12 cellular contexts compared by ENCODE assay signal in the genomic region with DNA sequence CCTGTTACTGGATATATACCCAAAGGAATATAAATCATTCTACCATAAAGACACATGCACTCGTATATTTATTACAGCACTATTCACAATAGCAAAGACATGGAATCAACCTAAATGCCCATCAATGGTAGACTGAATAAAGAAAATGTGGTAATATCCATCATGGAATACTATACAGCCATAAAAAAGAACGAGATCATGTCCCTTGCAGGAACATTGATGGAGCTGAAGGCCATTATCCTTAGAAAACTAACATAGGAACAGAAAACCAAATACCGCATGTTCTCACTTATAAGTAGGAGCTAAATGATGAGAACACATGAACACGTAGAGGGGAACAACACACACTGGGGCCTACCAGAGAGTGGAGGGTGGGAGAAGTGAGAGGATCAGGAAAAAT. TPM values are rescaled to one million over a fixed set of nuclear protein-coding genes. Genes with fewer than 3 reads are reported as not detected.
A peak's percentile ranks its signal among the peaks of the same experiment; 100 is the strongest.
DNase-seq lines count a peak whose midpoint lies in the region; ATAC-seq, FAIRE-seq and TF ChIP-seq lines count a peak whose summit lies in the region.
"Not testable (repeated sequence)": the region's sequence is repeated elsewhere in the genome, so short reads cannot be mapped to it uniquely, and the experiment has no call there.
"Had no signal": no experiment of that assay in that cellular context is flagged by ENCODE, and none has a peak within 500 bp of the region (broad histone marks: within the 10 kb centered on the region; RNA-seq: fewer than 3 reads in every experiment).

No MANE protein-coding gene starts in this region.

- not testable (repeated sequence) for H3K9me3 Mint-ChIP-seq in activated naive CD4-positive, alpha-beta T cell treated with anti-CD3 and anti-CD28 coated beads, Interleukin-2, amount 50 U/mL, for 24 hours; natural killer cell

- H3K9me3 ChIP-seq in BLaER1; HEK293 (ENCODE audit: control insufficient read depth, insufficient read depth, low read depth, low read length): not testable (repeated sequence)

- H3K4me3 Mint-ChIP-seq in activated naive CD4-positive, alpha-beta T cell treated with anti-CD3 and anti-CD28 coated beads, Interleukin-2, amount 50 U/mL, for 24 hours, result not testable (repeated sequence)
- peak overlapping the region; percentile 29 for H3K4me3 Mint-ChIP-seq in natural killer cell

- H3K4me2 ChIP-seq in BLaER1, result peak overlapping the region; percentile 41

- CTCF ChIA-PET in HEK293 (lab: Yijun Ruan, JAX), result interaction anchor here (0.6 to 1.6 kb wide), 4 partner anchors 18 to 268 kb away, joined by 3 read pairs; no protein-coding TSS in a partner anchor

- H3K27ac Mint-ChIP-seq in activated naive CD4-positive, alpha-beta T cell treated with anti-CD3 and anti-CD28 coated beads, Interleukin-2, amount 50 U/mL, for 24 hours, result peak overlapping the region; percentile 76
- not testable (repeated sequence) for H3K27ac Mint-ChIP-seq in natural killer cell

- H3K9ac ChIP-seq in BLaER1, result not testable (repeated sequence)

- POLR2A ChIA-PET in HEK293 (lab: Yijun Ruan, JAX), result not testable (repeated sequence)

- FAIRE-seq in urothelium cell line (lab: Jason Lieb, UNC), result peak; percentile 76

- intact Hi-C loops in natural killer cell (cut with micrococcal nuclease), result not testable (repeated sequence)

- not testable (repeated sequence) for TF ChIP-seq CTCF in HEK293 (tag by site-specific recombination; IDR thresholded peaks at IDR 0.05); natural killer cell (IDR thresholded peaks at IDR 0.05)
- peak; percentile 71 for TF ChIP-seq CTCF in subcutaneous adipose tissue (IDR thresholded peaks at IDR 0.05; ENCODE audit: low read depth)

- H3K4me1 ChIP-seq in BLaER1, result peaks cover 32% of the 10 kb centered on the region
- not testable (repeated sequence) for H3K4me1 ChIP-seq in HEK293 (ENCODE audit: control insufficient read depth, insufficient read depth, low read length)

- DNase-seq in natural killer cell; urothelium cell line (ENCODE audit: low spot score): not testable (repeated sequence)

- H4K20me1 ChIP-seq in BLaER1, result not testable (repeated sequence)

- not testable (repeated sequence) for H3K27me3 Mint-ChIP-seq in activated naive CD4-positive, alpha-beta T cell treated with anti-CD3 and anti-CD28 coated beads, Interleukin-2, amount 50 U/mL, for 24 hours; natural killer cell (ENCODE audit: low read depth in 2 of 2)

- not testable (repeated sequence) for H3K36me3 Mint-ChIP-seq in activated naive CD4-positive, alpha-beta T cell treated with anti-CD3 and anti-CD28 coated beads, Interleukin-2, amount 50 U/mL, for 24 hours; natural killer cell

- ATAC-seq in natural killer cell, result not testable (repeated sequence)

- not testable (repeated sequence) for H3K4me3 ChIP-seq in BLaER1; HEK293 (ENCODE audit: low read depth, low read length)

- H3K27me3 ChIP-seq in BLaER1, result not testable (repeated sequence)

- H3K36me3 ChIP-seq in BLaER1; HEK293 (ENCODE audit: control insufficient read depth in 2 of 2, insufficient read depth in 1 of 2, low read length in 2 of 2): not testable (repeated sequence)

- not testable (repeated sequence) for H3K4me1 Mint-ChIP-seq in activated naive CD4-positive, alpha-beta T cell treated with anti-CD3 and anti-CD28 coated beads, Interleukin-2, amount 50 U/mL, for 24 hours
- H3K4me1 Mint-ChIP-seq in natural killer cell, result peaks cover 11 to 12% of the 10 kb centered on the region in 2 donors

- not testable (repeated sequence) for H3K27ac ChIP-seq in BLaER1; HEK293 (ENCODE audit: extremely low read depth, low read depth, low read length)

TF ChIP-seq in HEK293, 187 proteins besides CTCF, POLR2A, EP300 and RAD21:
- peak; percentile 92 for TF ChIP-seq ZNF146 (tag by site-specific recombination; IDR thresholded peaks at IDR 0.05)

RNA-seq across cellular contexts. Expression of a gene that starts 3.3 kb away (rescaled TPM):
- not detected for total RNA-seq in natural killer cell
- not detected for total RNA-seq in subcutaneous adipose tissue
- total RNA-seq: A172; B cell; Caco-2; Calu3; CD4-positive, CD25-positive, alpha-beta regulatory T cell; CD8-positive, alpha-beta T cell had no signal

RNA-seq across cellular contexts. Expression of a gene that starts 27.1 kb away (rescaled TPM):
- total RNA-seq in natural killer cell, result 10 to 100 TPM; 41.3 to 68.5 (median 41.7) TPM
- 10 to 100 TPM; 65.1 to 80.1 (median 77.2) TPM for total RNA-seq in subcutaneous adipose tissue
